In the genomic region with DNA sequence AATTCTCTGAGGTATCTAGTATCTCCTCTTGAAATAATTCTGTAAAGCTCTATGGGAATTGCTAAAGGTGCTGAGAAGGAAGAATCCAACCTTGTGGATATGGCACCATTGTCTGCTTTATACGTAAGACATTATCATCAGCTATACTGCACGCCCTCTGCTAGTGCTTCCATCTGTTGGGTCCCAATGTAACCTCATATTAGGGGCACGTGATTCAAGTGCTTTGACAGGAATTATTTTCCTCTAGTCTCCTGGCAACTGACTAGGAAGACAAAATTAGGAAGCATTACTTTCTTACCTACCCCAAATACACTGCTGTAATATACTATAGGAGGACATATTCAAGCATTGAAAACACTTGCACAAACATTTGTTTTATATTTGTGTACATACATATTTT, we compare ENCODE assay signal across 26 cellular contexts.
"Had no signal": no experiment of that assay in that cellular context is flagged by ENCODE, and none has a peak within 500 bp of the region (broad histone marks: within the 10 kb centered on the region; RNA-seq: fewer than 3 reads in every experiment).

No MANE protein-coding gene starts in this region.

- H3K27ac Mint-ChIP-seq: activated B cell treated with CpG ODN at 0.5 μM for 24 hours; activated CD4-positive, alpha-beta memory T cell treated with anti-CD3 and anti-CD28 coated beads, Interleukin-2, amount 10 ng/mL, durations not matched to agents 7 days and 5 days; activated naive CD4-positive, alpha-beta T cell treated with anti-CD3 and anti-CD28 coated beads, Interleukin-2, amount 50 U/mL, for 72 hours; activated naive CD8-positive, alpha-beta T cell treated with anti-CD3 and anti-CD28 coated beads, Interleukin-2, amount 50 U/mL, for 24 hours; T-cell had no signal

- H3K4me1 ChIP-seq: ascending aorta, body of pancreas had no signal

- H3K9me3 ChIP-seq: ascending aorta, body of pancreas, MG63 had no signal

- FAIRE-seq: bronchial epithelial cell had no signal

- H3K27me3 Mint-ChIP-seq: activated B cell treated with CpG ODN at 0.5 μM for 24 hours; activated CD4-positive, alpha-beta memory T cell treated with anti-CD3 and anti-CD28 coated beads, Interleukin-2, amount 10 ng/mL, durations not matched to agents 7 days and 5 days; activated naive CD8-positive, alpha-beta T cell treated with anti-CD3 and anti-CD28 coated beads, Interleukin-2, amount 50 U/mL, for 24 hours; central memory CD8-positive, alpha-beta T cell; T-cell had no signal

- H3K27ac ChIP-seq: ascending aorta, body of pancreas, SK-N-MC had no signal

- ATAC-seq: activated naive CD4-positive, alpha-beta T cell treated with anti-CD3 and anti-CD28 coated beads, Interleukin-2, amount 50 U/mL, for 72 hours; activated naive CD8-positive, alpha-beta T cell treated with anti-CD3 and anti-CD28 coated beads, Interleukin-2, amount 50 U/mL, for 24 hours; body of pancreas; PC-3; T-cell had no signal

- H3K9me3 Mint-ChIP-seq: activated B cell treated with CpG ODN at 0.5 μM for 24 hours; activated CD4-positive, alpha-beta memory T cell treated with anti-CD3 and anti-CD28 coated beads, Interleukin-2, amount 10 ng/mL, durations not matched to agents 7 days and 5 days; activated naive CD4-positive, alpha-beta T cell treated with anti-CD3 and anti-CD28 coated beads, Interleukin-2, amount 50 U/mL, for 72 hours; activated naive CD8-positive, alpha-beta T cell treated with anti-CD3 and anti-CD28 coated beads, Interleukin-2, amount 50 U/mL, for 24 hours; central memory CD8-positive, alpha-beta T cell; T-cell had no signal

- H3K4me1 Mint-ChIP-seq: activated B cell treated with CpG ODN at 0.5 μM for 24 hours had no signal

- H3K27me3 ChIP-seq: ascending aorta, body of pancreas, MG63 had no signal

- DNase-seq: activated B cell treated with CpG ODN at 0.5 μM for 24 hours; activated CD4-positive, alpha-beta memory T cell treated with anti-CD3 and anti-CD28 coated beads, Interleukin-2, amount 10 ng/mL, durations not matched to agents 7 days and 5 days; activated CD4-positive, alpha-beta T cell treated with anti-CD3 and anti-CD28 coated beads for 1 hour; activated CD4-positive, alpha-beta T cell treated with anti-CD3 and anti-CD28 coated beads, Interleukin-2, amount 50 U/mL, for 1 hour; activated naive CD8-positive, alpha-beta T cell treated with anti-CD3 and anti-CD28 coated beads, Interleukin-2, amount 50 U/mL, for 24 hours; activated T-cell treated with anti-CD3 and anti-CD28 coated beads for 4 hours; amniotic stem cell; body of pancreas; MG63; MV-4-11; NCI-H1092 treated with DMSO at 0.1 percent for 48 hours; NCI-H1417 treated with DMSO at 0.1 percent for 48 hours; NCI-H187; NCI-H2081; NCI-H510A treated with DMSO at 0.1 percent for 48 hours; NCI-H748 treated with DMSO at 0.1 percent for 48 hours; PC-3; SIG-M5; T-cell; T-helper 2 cell; T1000 had no signal

- H3K4me3 ChIP-seq: ascending aorta, body of pancreas, MG63, SK-N-MC had no signal

- H3K4me3 Mint-ChIP-seq: activated B cell treated with CpG ODN at 0.5 μM for 24 hours; activated CD4-positive, alpha-beta memory T cell treated with anti-CD3 and anti-CD28 coated beads, Interleukin-2, amount 10 ng/mL, durations not matched to agents 7 days and 5 days; activated naive CD8-positive, alpha-beta T cell treated with anti-CD3 and anti-CD28 coated beads, Interleukin-2, amount 50 U/mL, for 24 hours; central memory CD8-positive, alpha-beta T cell; T-cell had no signal
